8 cellular contexts compared by ENCODE assay signal in the genomic region with DNA sequence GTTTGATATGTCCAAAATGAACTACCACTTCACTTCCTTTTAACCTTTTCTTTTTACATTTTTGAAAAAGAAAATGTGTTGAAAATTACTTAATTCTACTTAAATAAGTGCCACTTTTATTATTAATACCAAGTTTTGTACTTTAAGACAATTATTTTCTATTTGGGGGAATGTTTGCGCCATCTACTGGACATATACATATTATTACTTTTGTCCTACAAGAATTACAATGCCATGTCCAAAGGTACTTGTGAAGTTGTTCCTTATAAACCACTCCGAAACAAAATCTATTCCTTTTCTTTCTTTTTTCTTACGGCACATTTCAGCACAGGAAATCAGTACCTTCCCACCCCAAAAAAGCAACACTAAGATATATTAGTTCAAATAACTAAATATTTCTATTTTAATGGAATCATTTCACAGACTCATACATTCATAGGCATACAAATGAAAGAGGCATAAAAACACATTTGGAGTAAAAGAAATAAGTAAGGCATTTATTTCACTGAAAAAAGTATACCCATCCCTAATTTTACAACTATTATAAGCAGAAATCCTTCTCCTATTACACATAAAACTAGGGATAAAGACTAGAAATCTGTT.
DNase-seq lines count a peak whose midpoint lies in the region; ATAC-seq and TF ChIP-seq lines count a peak whose summit lies in the region.

No MANE protein-coding gene starts in this region.

- no peak overlapping the region for H3K4me3 ChIP-seq in AG04450 (ENCODE audit: low read depth, low read length)
- no peak overlapping the region for H3K4me3 ChIP-seq in choroid plexus epithelial cell (ENCODE audit: low read depth, low read length)
- H3K4me3 ChIP-seq in H7 (ENCODE audit: insufficient read depth, low read depth, low read length) = no peak overlapping the region

- H3K27me3 ChIP-seq in AG04450 (ENCODE audit: control insufficient read depth, insufficient read depth, low read length) = no peaks in the 10 kb centered on the region
- H3K27me3 ChIP-seq in H7 (ENCODE audit: control insufficient read depth, insufficient read depth, low read length) = no peaks in the 10 kb centered on the region

- H3K36me3 ChIP-seq in H7 (replicated peaks; ENCODE audit: control insufficient read depth, insufficient read depth, low read length) = no peaks in the 10 kb centered on the region

- no peak overlapping the region for H3K27ac ChIP-seq in AG04450 (ENCODE audit: low read depth, low read length)

- peak; percentile 54 for ATAC-seq in GM21423 (IDR thresholded peaks at IDR 0.05; ENCODE audit: unreplicated experiment)

- DNase-seq in AG04450 (ENCODE audit: low read depth, low spot score) (no peak), NCI-H345 treated with DMSO at 0.1 percent for 48 hours (lab: John Stamatoyannopoulos, UW; ENCODE audit: unreplicated experiment) (peak; percentile 67), choroid plexus epithelial cell (ENCODE audit: low read depth) (peak; percentile 75), myocyte (ENCODE audit: low read depth) (peak; percentile 52), H7 (no peak), NK-92 (lab: John Stamatoyannopoulos, UW; ENCODE audit: unreplicated experiment) (no peak), activated gamma-delta T cell treated with Interleukin-2 at 50 U/mL for 16 hours (no peak)

- H3K9me3 ChIP-seq in AG04450 (ENCODE audit: control insufficient read depth, insufficient read depth, low read length) = no peaks in the 10 kb centered on the region

- TF ChIP-seq CTCF in AG04450 (IDR thresholded peaks at IDR 0.05; ENCODE audit: low read depth, low read length) (peak; percentile 57), choroid plexus epithelial cell (conservative IDR thresholded peaks at IDR 0.05; ENCODE audit: low read depth, low read length) (peak; percentile 49)

- CTCF ChIA-PET in AG04450 (lab: Charles Lee) = interaction anchor here (1.0 to 2.7 kb wide), 11 partner anchors 10 to 516 kb away, joined by 3 to 15 read pairs (median 6); no protein-coding TSS in a partner anchor

- POLR2A ChIA-PET in AG04450 (lab: Yijun Ruan, JAX) = no interaction called here

Comparison
In these comparisons a context has a peak if more than half of its experiments do, and no peak if none do; other contexts are left out.
1. DNase-seq: peak in NCI-H345 treated with DMSO at 0.1 percent for 48 hours (single experiment), choroid plexus epithelial cell (single experiment) and myocyte (single experiment); none in AG04450 (single experiment), H7 (single experiment), NK-92 (single experiment) and activated gamma-delta T cell treated with Interleukin-2 at 50 U/mL for 16 hours (single experiment).